In genomic region chr2:46096272-46096671, GRCh38 we compare ENCODE assay signal across 3 cellular contexts.
A peak's percentile ranks its signal among the peaks of the same experiment; 100 is the strongest.
TF ChIP-seq lines count a peak whose summit lies in the region.

No MANE protein-coding gene starts in this region.

TF ChIP-seq in SK-N-SH, 30 proteins besides CTCF, POLR2A, EP300 and RAD21:
- no peak for TF ChIP-seq NRF1 (IDR thresholded peaks at IDR 0.05; ENCODE audit: low read depth, low read length)
- TF ChIP-seq FOXJ3 (CRISPR knock-in tag; IDR thresholded peaks at IDR 0.05): no peak
- TF ChIP-seq SMC3 (IDR thresholded peaks at IDR 0.05; ENCODE audit: low read depth, low read length): no peak
- peak; percentile 35; the same call in 1 of the 2 replicates for TF ChIP-seq TCF12 (IDR thresholded peaks at IDR 0.05)
- no peak for TF ChIP-seq YY1 (IDR thresholded peaks at IDR 0.05; ENCODE audit: low read depth)
- TF ChIP-seq USF2 (IDR thresholded peaks at IDR 0.05; ENCODE audit: borderline replicate concordance, low read depth, low read length): no peak
- TF ChIP-seq IRF3 (IDR thresholded peaks at IDR 0.05; ENCODE audit: low read depth, low read length): no peak
- TF ChIP-seq TEAD4 (IDR thresholded peaks at IDR 0.05; ENCODE audit: borderline replicate concordance, insufficient read depth): peak; percentile 37; the same call in 1 of the 2 replicates
- TF ChIP-seq USF1 (IDR thresholded peaks at IDR 0.05; ENCODE audit: borderline replicate concordance, low read depth): no peak
- TF ChIP-seq PBX3 (IDR thresholded peaks at IDR 0.05): peak; percentile 24; the same call in 1 of the 2 replicates
- TF ChIP-seq SIN3A (IDR thresholded peaks at IDR 0.05; ENCODE audit: borderline replicate concordance, low read depth, low read length): no peak
- no peak for TF ChIP-seq MAX (IDR thresholded peaks at IDR 0.05; ENCODE audit: low read depth)
- TF ChIP-seq NFIC (IDR thresholded peaks at IDR 0.05; ENCODE audit: borderline replicate concordance): 0 out of 2 replicates have a peak, but pooled peaks have one; percentile 20
- TF ChIP-seq JUND (IDR thresholded peaks at IDR 0.05): peak; percentile 30; the same call in 1 of the 2 replicates
- no peak for TF ChIP-seq MEF2A (IDR thresholded peaks at IDR 0.05; ENCODE audit: borderline replicate concordance, low read depth)
- peak; percentile 9; the same call in 1 of the 2 replicates for TF ChIP-seq FOSL2 (IDR thresholded peaks at IDR 0.05; ENCODE audit: borderline replicate concordance, low read depth)
- no peak for TF ChIP-seq CHD2 (IDR thresholded peaks at IDR 0.05; ENCODE audit: low read length, partially characterized antibody)

TF ChIP-seq in SK-N-SH treated with all-trans-retinoic acid at 6 μM for 48 hours, 23 proteins besides CTCF, POLR2A, EP300 and RAD21:
- TF ChIP-seq SNAI2 (CRISPR knock-in tag; IDR thresholded peaks at IDR 0.05): no peak

TF ChIP-seq in K562, 482 proteins besides CTCF, POLR2A, EP300 and RAD21:
- TF ChIP-seq NRF1 (conservative IDR thresholded peaks at IDR 0.05 in 1 of 2, IDR thresholded peaks at IDR 0.05 in 1 of 2): no peak
- no peak for TF ChIP-seq NCOA4 (IDR thresholded peaks at IDR 0.05; ENCODE audit: partially characterized antibody)
- no peak for TF ChIP-seq FOXK2 (conservative IDR thresholded peaks at IDR 0.05 in 1 of 2, IDR thresholded peaks at IDR 0.05 in 1 of 2; ENCODE audit: low read depth in 2 of 2)
- no peak for TF ChIP-seq CC2D1A (IDR thresholded peaks at IDR 0.05)
- no peak for TF ChIP-seq NFE2 (IDR thresholded peaks at IDR 0.05; ENCODE audit: low read depth)
- TF ChIP-seq CUX1 (CRISPR knock-in tag; IDR thresholded peaks at IDR 0.05): no peak
- TF ChIP-seq TFE3 (CRISPR knock-in tag; IDR thresholded peaks at IDR 0.05): no peak
- TF ChIP-seq PBX2 (CRISPR knock-in tag; IDR thresholded peaks at IDR 0.05; ENCODE audit: low read depth): no peak
- TF ChIP-seq PBX2 (tag; conservative IDR thresholded peaks at IDR 0.05; ENCODE audit: low read depth): peak; percentile 31; the same call in 1 of the 2 replicates
- no peak for TF ChIP-seq ZNF133 (CRISPR knock-in tag; IDR thresholded peaks at IDR 0.05)
- TF ChIP-seq NR0B1 (IDR thresholded peaks at IDR 0.05; ENCODE audit: partially characterized antibody): no peak
- TF ChIP-seq STAG1 (CRISPR knock-in tag; IDR thresholded peaks at IDR 0.05; ENCODE audit: borderline replicate concordance): no peak
- TF ChIP-seq ZKSCAN1 (IDR thresholded peaks at IDR 0.05; ENCODE audit: low read depth, low read length): no peak
- peak; percentile 86 for TF ChIP-seq ATF3 (IDR thresholded peaks at IDR 0.05)
- TF ChIP-seq ATF3 (CRISPR knock-in tag; conservative IDR thresholded peaks at IDR 0.05): no peak
- no peak for TF ChIP-seq KLF16 (IDR thresholded peaks at IDR 0.05)
- no peak for TF ChIP-seq HDAC6 (IDR thresholded peaks at IDR 0.05; ENCODE audit: low read depth, low read length)
- peak; percentile 35; the same call in 1 of the 2 replicates for TF ChIP-seq JUN (IDR thresholded peaks at IDR 0.05; ENCODE audit: borderline replicate concordance, low read depth, low read length)
- TF ChIP-seq JUN (CRISPR knock-in tag; IDR thresholded peaks at IDR 0.05; ENCODE audit: borderline replicate concordance): no peak
- TF ChIP-seq VEZF1 (CRISPR knock-in tag; IDR thresholded peaks at IDR 0.05): peak; percentile 27; the same call in 1 of the 2 replicates
- TF ChIP-seq FOSL1 (tag; conservative IDR thresholded peaks at IDR 0.05): peak; percentile 59; the same call in 1 of the 2 replicates
- no peak for TF ChIP-seq HOMEZ (CRISPR knock-in tag; IDR thresholded peaks at IDR 0.05)
- no peak for TF ChIP-seq TSHZ1 (CRISPR knock-in tag; IDR thresholded peaks at IDR 0.05)
- TF ChIP-seq BRCA1 (IDR thresholded peaks at IDR 0.05): no peak
- TF ChIP-seq BRCA1 (CRISPR knock-in tag; IDR thresholded peaks at IDR 0.05): no peak
- TF ChIP-seq ATF7 (IDR thresholded peaks at IDR 0.05): peak; percentile 85
- TF ChIP-seq JUND (IDR thresholded peaks at IDR 0.05; ENCODE audit: borderline replicate concordance, low read depth, low read length): peak; percentile 43; the same call in 1 of the 2 replicates
- TF ChIP-seq JUND (tag; IDR thresholded peaks at IDR 0.05; ENCODE audit: borderline replicate concordance, low read depth, low read length): peak; percentile 51; the same call in 1 of the 3 replicates
- TF ChIP-seq TAF15 (IDR thresholded peaks at IDR 0.05; ENCODE audit: low read depth, low read length): no peak
- TF ChIP-seq MEIS2 (IDR thresholded peaks at IDR 0.05; ENCODE audit: partially characterized antibody): peak; percentile 42
